29 cellular contexts compared by ENCODE assay signal in genomic region chr10:27536437-27536836, GRCh38. TPM values are rescaled to one million over a fixed set of nuclear protein-coding genes. Genes with fewer than 3 reads are reported as not detected.
DNase-seq lines count a peak whose midpoint lies in the region; ATAC-seq, FAIRE-seq and TF ChIP-seq lines count a peak whose summit lies in the region.
"Had no signal": no experiment of that assay in that cellular context is flagged by ENCODE, and none has a peak within 500 bp of the region (broad histone marks: within the 10 kb centered on the region; RNA-seq: fewer than 3 reads in every experiment).

No MANE protein-coding gene starts in this region.

- no peaks in the 10 kb centered on the region for H3K27me3 ChIP-seq in bronchial epithelial cell (ENCODE audit: control insufficient read depth, insufficient read depth, low read length)
- H3K27me3 ChIP-seq in effector memory CD4-positive, alpha-beta T cell (replicated peaks; ENCODE audit: control insufficient read depth, insufficient read depth, low read length, poor library complexity, severe bottlenecking) = no peaks in the 10 kb centered on the region
- H3K27me3 ChIP-seq: dorsolateral prefrontal cortex, SJSA1 had no signal

- ATAC-seq in GM19463 (IDR thresholded peaks at IDR 0.05; ENCODE audit: unreplicated experiment) (peak; percentile 51), HG02981 (IDR thresholded peaks at IDR 0.05; ENCODE audit: unreplicated experiment) (no peak)
- ATAC-seq in activated CD8-positive, alpha-beta T cell treated with anti-CD3 and anti-CD28 coated beads, Interleukin-2, amount 10 ng/mL, durations not matched to agents 7 days and 5 days = no peak
- ATAC-seq: CD8-positive, alpha-beta T cell; lower lobe of right lung; Panc1; sciatic nerve; stimulated activated naive CD8-positive, alpha-beta T cell treated with anti-CD3 and anti-CD28 coated beads, Interleukin-15, Interleukin-2, amounts not matched to agents 100 U/mL and 50 U/mL, for 24 hours; WTC11 had no signal

- H3K36me3 ChIP-seq in bronchial epithelial cell (ENCODE audit: control insufficient read depth, insufficient read depth, low read length) = peaks cover 16% of the 10 kb centered on the region
- H3K36me3 ChIP-seq in effector memory CD4-positive, alpha-beta T cell (ENCODE audit: control insufficient read depth, insufficient read depth, low read length) = peaks cover 23% of the 10 kb centered on the region

- H3K4me3 ChIP-seq in NB4 (ENCODE audit: low read depth, low read length) (no peak overlapping the region), bronchial epithelial cell (ENCODE audit: low read depth, low read length) (no peak overlapping the region)
- H3K4me3 ChIP-seq in effector memory CD4-positive, alpha-beta T cell (ENCODE audit: insufficient read depth, low read depth, low read length, poor library complexity, severe bottlenecking) = no peak overlapping the region
- H3K4me3 ChIP-seq: dorsolateral prefrontal cortex, lower lobe of right lung, SJSA1, thoracic aorta had no signal

- H3K4me1 ChIP-seq in effector memory CD4-positive, alpha-beta T cell (ENCODE audit: control insufficient read depth, insufficient read depth, low read length, poor library complexity, severe bottlenecking) = no peaks in the 10 kb centered on the region
- H3K4me1 ChIP-seq: lower lobe of right lung, SJSA1 had no signal

- CTCF ChIA-PET in activated CD8-positive, alpha-beta T cell treated with anti-CD3 and anti-CD28 coated beads, Interleukin-2, amount 10 ng/mL, durations not matched to agents 7 days and 5 days (lab: Charles Lee) = interaction anchor here (2.0 kb wide), 1 partner anchor 12 kb away, joined by 4 read pairs; no protein-coding TSS in a partner anchor

- no peaks in the 10 kb centered on the region for H3K27me3 Mint-ChIP-seq in activated CD8-positive, alpha-beta T cell treated with anti-CD3 and anti-CD28 coated beads, Interleukin-2, amount 10 ng/mL, durations not matched to agents 7 days and 5 days (ENCODE audit: low read depth)
- H3K27me3 Mint-ChIP-seq: activated naive CD8-positive, alpha-beta T cell treated with anti-CD3 and anti-CD28 coated beads, Interleukin-2, amount 10 ng/mL, durations not matched to agents 7 days and 5 days; central memory CD8-positive, alpha-beta T cell had no signal

- peaks cover 22% of the 10 kb centered on the region for H3K36me3 Mint-ChIP-seq in activated CD8-positive, alpha-beta T cell treated with anti-CD3 and anti-CD28 coated beads, Interleukin-2, amount 10 ng/mL, durations not matched to agents 7 days and 5 days (ENCODE audit: low read depth)

- POLR2A ChIA-PET in activated CD8-positive, alpha-beta T cell treated with anti-CD3 and anti-CD28 coated beads, Interleukin-2, amount 10 ng/mL, durations not matched to agents 7 days and 5 days (lab: Charles Lee) = no interaction called here

- DNase-seq in CD1c-positive myeloid dendritic cell (ENCODE audit: extremely low spot score) (peak; percentile 38), NB4 (ENCODE audit: low read depth) (peak; percentile 55), bronchial epithelial cell (ENCODE audit: low read depth) (no peak), germinal center (ENCODE audit: low spot score) (no peak)
- DNase-seq in effector memory CD4-positive, alpha-beta T cell = no peak
- DNase-seq in activated CD8-positive, alpha-beta T cell treated with anti-CD3 and anti-CD28 coated beads, Interleukin-2, amount 10 ng/mL, durations not matched to agents 7 days and 5 days = no peak
- DNase-seq: activated CD8-positive, alpha-beta memory T cell treated with anti-CD3 and anti-CD28 coated beads, Interleukin-2, amount 50 U/mL, for 4 hours; activated naive CD8-positive, alpha-beta T cell treated with anti-CD3 and anti-CD28 coated beads, Interleukin-2, amount 10 ng/mL, durations not matched to agents 7 days and 5 days; CD8-positive, alpha-beta T cell; DMS153; dorsolateral prefrontal cortex; HCEC 1CT; lower lobe of right lung; NCI-H1436 treated with DMSO at 0.1 percent for 48 hours; NCI-H2107; NCI-H446; NCI-H82; stimulated activated naive CD8-positive, alpha-beta T cell treated with anti-CD3 and anti-CD28 coated beads, Interleukin-15, Interleukin-2, amounts not matched to agents 100 U/mL and 50 U/mL, for 24 hours had no signal

- H3K4me3 Mint-ChIP-seq in activated CD8-positive, alpha-beta T cell treated with anti-CD3 and anti-CD28 coated beads, Interleukin-2, amount 10 ng/mL, durations not matched to agents 7 days and 5 days = no peak overlapping the region
- H3K4me3 Mint-ChIP-seq: activated naive CD8-positive, alpha-beta T cell treated with anti-CD3 and anti-CD28 coated beads, Interleukin-2, amount 10 ng/mL, durations not matched to agents 7 days and 5 days; CD8-positive, alpha-beta T cell; central memory CD8-positive, alpha-beta T cell; T-helper 1 cell treated with Interleukin-12 subunit alpha and Interleukin-12 subunit beta and Interleukin-4 antibody, amounts not matched to agents 30 μg/mL and 1 μg/mL, for 36 hours; WTC11 had no signal

- H3K9me3 Mint-ChIP-seq in activated CD8-positive, alpha-beta T cell treated with anti-CD3 and anti-CD28 coated beads, Interleukin-2, amount 10 ng/mL, durations not matched to agents 7 days and 5 days (ENCODE audit: insufficient read depth) = no peaks in the 10 kb centered on the region
- H3K9me3 Mint-ChIP-seq: activated naive CD8-positive, alpha-beta T cell treated with anti-CD3 and anti-CD28 coated beads, Interleukin-2, amount 10 ng/mL, durations not matched to agents 7 days and 5 days; activated T-helper 2 cell treated with anti-CD3 and anti-CD28 coated beads, Interferon-gamma antibody, Interleukin-2, Interleukin-4, amounts not matched to agents 10 μg/mL and 5 μg/mL and 100 μg/mL, durations not matched to agents 14 hours and 24 hours and 36 hours; CD8-positive, alpha-beta T cell; central memory CD8-positive, alpha-beta T cell; T-helper 1 cell treated with Interleukin-12 subunit alpha and Interleukin-12 subunit beta and Interleukin-4 antibody, amounts not matched to agents 30 μg/mL and 1 μg/mL, for 36 hours; WTC11 had no signal

- TF ChIP-seq CTCF in NB4 (IDR thresholded peaks at IDR 0.05; ENCODE audit: low read depth, low read length) (no peak), bronchial epithelial cell (IDR thresholded peaks at IDR 0.05; ENCODE audit: insufficient read depth, low read length, severe bottlenecking) (no peak)

- no peak overlapping the region for H3K27ac Mint-ChIP-seq in activated CD8-positive, alpha-beta T cell treated with anti-CD3 and anti-CD28 coated beads, Interleukin-2, amount 10 ng/mL, durations not matched to agents 7 days and 5 days
- H3K27ac Mint-ChIP-seq: activated naive CD8-positive, alpha-beta T cell treated with anti-CD3 and anti-CD28 coated beads, Interleukin-2, amount 10 ng/mL, durations not matched to agents 7 days and 5 days; activated T-helper 2 cell treated with anti-CD3 and anti-CD28 coated beads, Interferon-gamma antibody, Interleukin-2, Interleukin-4, amounts not matched to agents 10 μg/mL and 5 μg/mL and 100 μg/mL, durations not matched to agents 14 hours and 24 hours and 36 hours; CD8-positive, alpha-beta T cell; T-helper 1 cell treated with Interleukin-12 subunit alpha and Interleukin-12 subunit beta and Interleukin-4 antibody, amounts not matched to agents 30 μg/mL and 1 μg/mL, for 36 hours; WTC11 had no signal

- H3K27ac ChIP-seq in effector memory CD4-positive, alpha-beta T cell (ENCODE audit: insufficient read depth, low read length, poor library complexity, severe bottlenecking) = no peak overlapping the region
- H3K27ac ChIP-seq: dorsolateral prefrontal cortex, lower lobe of right lung, SJSA1, thoracic aorta had no signal

- FAIRE-seq in bronchial epithelial cell (lab: Jason Lieb, UNC) = peak; percentile 68
- FAIRE-seq: keratinocyte had no signal

- TF ChIP-seq POLR2A in NB4 (IDR thresholded peaks at IDR 0.05; ENCODE audit: extremely low read depth, insufficient read length) = no peak

- H3K9me3 ChIP-seq in effector memory CD4-positive, alpha-beta T cell (ENCODE audit: control insufficient read depth, low read length) = no peaks in the 10 kb centered on the region
- H3K9me3 ChIP-seq: lower lobe of right lung, SJSA1, thoracic aorta had no signal

- peaks cover 10% of the 10 kb centered on the region for H3K4me1 Mint-ChIP-seq in activated CD8-positive, alpha-beta T cell treated with anti-CD3 and anti-CD28 coated beads, Interleukin-2, amount 10 ng/mL, durations not matched to agents 7 days and 5 days (ENCODE audit: low read depth)

RNA-seq across cellular contexts. Expression of gene RAB18, which starts 32.3 kb away (rescaled TPM):
- total RNA-seq in bronchial epithelial cell = 74.8 and 102 TPM in 2 replicates
- 10 to 100 TPM; 60.3 to 65.6 TPM for total RNA-seq in activated CD8-positive, alpha-beta T cell treated with anti-CD3 and anti-CD28 coated beads, Interleukin-2, amount 10 ng/mL, durations not matched to agents 7 days and 5 days

Comparison
In these comparisons a context has a peak if more than half of its experiments do, and no peak if none do; other contexts are left out.
1. DNase-seq: peak in CD1c-positive myeloid dendritic cell (single experiment) and NB4 (single experiment); none in bronchial epithelial cell (single experiment), effector memory CD4-positive, alpha-beta T cell (0 of 3), activated CD8-positive, alpha-beta T cell treated with anti-CD3 and anti-CD28 coated beads, Interleukin-2, amount 10 ng/mL, durations not matched to agents 7 days and 5 days (single experiment) and germinal center (single experiment).